Comparison of ENCODE assay signal across 21 cellular contexts in the genomic region with DNA sequence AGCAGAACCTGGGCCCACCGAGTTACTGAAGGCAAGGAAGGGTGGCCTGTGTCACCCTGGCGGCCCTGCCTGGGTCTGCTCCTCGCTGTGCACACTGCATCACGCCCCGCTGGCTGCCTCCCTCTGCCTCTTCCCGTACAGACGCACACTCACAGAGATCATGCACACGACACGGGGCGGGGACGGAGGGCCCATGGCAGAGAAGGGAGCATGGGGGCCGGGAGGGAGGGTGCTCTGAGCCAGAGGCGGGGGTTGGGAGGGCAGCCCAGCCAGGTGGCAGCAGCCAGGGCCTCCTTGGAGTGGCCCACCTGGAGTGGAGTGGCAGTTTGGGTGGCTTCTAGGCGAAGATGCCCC.
"Had no signal": no experiment of that assay in that cellular context is flagged by ENCODE, and none has a peak within 500 bp of the region (broad histone marks: within the 10 kb centered on the region; RNA-seq: fewer than 3 reads in every experiment).

No MANE protein-coding gene starts in this region.

- H3K9ac ChIP-seq: parathyroid adenoma had no signal

- H3K4me1 ChIP-seq: parathyroid adenoma, upper lobe of right lung had no signal

- H3K9me3 ChIP-seq: lower lobe of right lung, neutrophil, upper lobe of right lung had no signal

- H3K27me3 Mint-ChIP-seq: activated naive CD4-positive, alpha-beta T cell treated with anti-CD3 and anti-CD28 coated beads, Interleukin-2, amount 50 U/mL, for 24 hours had no signal

- H3K4me3 Mint-ChIP-seq: activated naive CD4-positive, alpha-beta T cell treated with anti-CD3 and anti-CD28 coated beads, Interleukin-2, amount 50 U/mL, for 24 hours; brain; natural killer cell had no signal

- ATAC-seq: activated CD4-positive, CD25-positive, alpha-beta regulatory T cell treated with anti-CD3 and anti-CD28 coated beads, Interleukin-2, amount 50 U/mL, for 24 hours; lower lobe of right lung; natural killer cell; sciatic nerve; upper lobe of right lung had no signal

- DNase-seq: activated CD8-positive, alpha-beta memory T cell treated with anti-CD3 and anti-CD28 coated beads for 24 hours; activated gamma-delta T cell; amniotic stem cell; central memory CD4-positive, alpha-beta T cell; erythroblast; foreskin melanocyte; lower lobe of right lung; natural killer cell; stimulated activated CD4-positive, alpha-beta T cell treated with anti-CD3 and anti-CD28 coated beads, Interleukin-4, amount 100 ng/mL, for 4 hours; stimulated activated naive CD4-positive, alpha-beta T cell; upper lobe of right lung had no signal

- H3K27ac Mint-ChIP-seq: activated naive CD4-positive, alpha-beta T cell treated with anti-CD3 and anti-CD28 coated beads, Interleukin-2, amount 50 U/mL, for 24 hours; brain; natural killer cell had no signal

- H3K27me3 ChIP-seq: upper lobe of right lung had no signal

- H2AFZ ChIP-seq: parathyroid adenoma had no signal

- H3K4me2 ChIP-seq: smooth muscle cell had no signal

- H3K4me3 ChIP-seq: coronary artery, lower lobe of right lung, smooth muscle cell, upper lobe of right lung had no signal

- FAIRE-seq: endometrium, keratinocyte had no signal

- H3K79me2 ChIP-seq: parathyroid adenoma had no signal

- H3K27ac ChIP-seq: coronary artery, lower lobe of right lung, neutrophil, parathyroid adenoma, upper lobe of right lung had no signal

- H3K9me3 Mint-ChIP-seq: activated naive CD4-positive, alpha-beta T cell treated with anti-CD3 and anti-CD28 coated beads, Interleukin-2, amount 50 U/mL, for 24 hours; brain; natural killer cell had no signal
